10 cellular contexts compared by ENCODE assay signal in the genomic region with DNA sequence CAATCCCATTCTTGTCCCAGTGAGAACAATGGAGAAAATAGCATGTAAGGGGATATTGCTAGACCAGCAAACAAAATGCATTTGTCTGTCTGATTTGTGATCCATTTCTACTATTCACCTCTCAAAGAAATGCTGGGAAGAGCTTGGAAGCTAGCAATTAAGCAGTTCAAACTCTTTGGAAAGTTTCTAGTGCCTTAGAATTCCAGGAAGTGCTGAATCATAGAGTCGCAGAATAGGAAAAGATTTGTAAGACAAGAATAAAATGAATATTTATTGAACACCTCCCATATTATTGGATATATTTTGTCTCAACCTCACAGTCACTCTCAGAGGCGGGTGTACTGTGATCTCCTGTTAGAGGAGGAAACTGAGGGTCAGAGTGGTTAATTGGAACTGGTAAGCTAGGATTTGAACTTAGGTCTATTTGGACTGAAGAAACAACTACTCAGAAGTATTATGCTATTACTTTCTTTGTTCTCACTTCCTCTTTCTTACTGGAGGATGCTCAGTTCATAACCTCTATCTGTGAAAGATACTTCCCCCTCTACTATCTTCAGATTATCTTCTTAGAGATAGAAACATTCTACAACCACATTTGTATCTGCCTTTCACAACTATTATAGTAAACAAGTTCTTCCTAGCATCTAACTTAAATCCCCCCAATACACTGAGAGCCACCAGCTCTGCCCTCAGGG.
A peak's percentile ranks its signal among the peaks of the same experiment; 100 is the strongest.
DNase-seq lines count a peak whose midpoint lies in the region; ATAC-seq and TF ChIP-seq lines count a peak whose summit lies in the region.
"Had no signal": no experiment of that assay in that cellular context is flagged by ENCODE, and none has a peak within 500 bp of the region (broad histone marks: within the 10 kb centered on the region; RNA-seq: fewer than 3 reads in every experiment).

No MANE protein-coding gene starts in this region.

- POLR2A ChIA-PET in PC-9 (lab: Charles Lee; ENCODE audit: unreplicated experiment), result no interaction called here

- H4K20me1 ChIP-seq in PC-9 (ENCODE audit: insufficient read depth), result no peaks in the 10 kb centered on the region

- H3K4me3 ChIP-seq in gastroesophageal sphincter, result no peak overlapping the region
- H3K4me3 ChIP-seq in PC-9, result no peak overlapping the region

- H3K9me3 ChIP-seq in gastroesophageal sphincter (no peaks in the 10 kb centered on the region), PC-9 (ENCODE audit: insufficient read depth, low read depth) (no peaks in the 10 kb centered on the region)
- H3K9me3 ChIP-seq: neutrophil had no signal

- H3K4me1 ChIP-seq in gastroesophageal sphincter, result peaks cover 0 to 24% (median 0%) of the 10 kb centered on the region in 3 donors
- no peaks in the 10 kb centered on the region for H3K4me1 ChIP-seq in PC-9 (replicated peaks; ENCODE audit: insufficient read depth)

- H2AFZ ChIP-seq in PC-9, result no peak overlapping the region

- no peaks in the 10 kb centered on the region for H3K9me2 ChIP-seq in PC-9 (ENCODE audit: insufficient read depth)

- 64 to 65% methylated on average over 2 of the region's 2 CpGs for WGBS in gastroesophageal sphincter (ENCODE audit: low coverage in 1 of 2), 2 donors

- DNase-seq in pons (ENCODE audit: low spot score), result no peak
- DNase-seq in PC-9, result no peak
- no peak for DNase-seq in NCI-H2081 treated with DMSO at 0.1 percent for 48 hours (lab: John Stamatoyannopoulos, UW)
- no peak for DNase-seq in COLO668 (lab: John Stamatoyannopoulos, UW; ENCODE audit: unreplicated experiment)
- DNase-seq: DMS79 treated with DMSO at 0.1 percent for 48 hours had no signal

- no peaks in the 10 kb centered on the region for H3F3A ChIP-seq in PC-9 (ENCODE audit: insufficient read depth, low read depth)

- no peak for TF ChIP-seq EP300 in gastroesophageal sphincter (IDR thresholded peaks at IDR 0.05)

- CTCF ChIA-PET in PC-9 (lab: Charles Lee), result no interaction called here

- intact Hi-C loops in PC-9 (cut with micrococcal nuclease; ENCODE audit: unreplicated experiment), result loop anchor here (2.0 kb wide), 2 partner anchors 869 to 937 kb away; no protein-coding TSS in a partner anchor

- H3K79me2 ChIP-seq in PC-9 (ENCODE audit: low read depth), result no peaks in the 10 kb centered on the region

- no peaks in the 10 kb centered on the region for H3K27me3 ChIP-seq in gastroesophageal sphincter
- H3K27me3 ChIP-seq in PC-9 (ENCODE audit: insufficient read depth, low read depth), result no peaks in the 10 kb centered on the region
- H3K27me3 ChIP-seq: neutrophil had no signal

- no peak for TF ChIP-seq POLR2A in gastroesophageal sphincter (IDR thresholded peaks at IDR 0.05)

- H3K36me3 ChIP-seq in gastroesophageal sphincter, result no peaks in the 10 kb centered on the region
- no peaks in the 10 kb centered on the region for H3K36me3 ChIP-seq in PC-9 (ENCODE audit: low read depth)
- H3K36me3 ChIP-seq: neutrophil had no signal

- H3K27ac ChIP-seq in gastroesophageal sphincter, result peak overlapping the region in 3 of 4 donors; percentile 39 to 71 (median 69)
- no peak overlapping the region for H3K27ac ChIP-seq in PC-9
- H3K27ac ChIP-seq: neutrophil had no signal

- H3K4me2 ChIP-seq in PC-9, result no peak overlapping the region

- ATAC-seq in GM18502 (IDR thresholded peaks at IDR 0.05; ENCODE audit: poor library complexity, unreplicated experiment) (peak; percentile 84), GM21723 (IDR thresholded peaks at IDR 0.05; ENCODE audit: unreplicated experiment) (peak; percentile 86), HG03469 (IDR thresholded peaks at IDR 0.05; ENCODE audit: unreplicated experiment) (peak; percentile 80), gastroesophageal sphincter (no peak)

- no TSS peak for BruUV-seq in PC-9 (replicated peaks; lab: Mats Ljungman, UMichigan)

- TF ChIP-seq CTCF in gastroesophageal sphincter (IDR thresholded peaks at IDR 0.05) (no peak), PC-9 (conservative IDR thresholded peaks at IDR 0.05) (no peak)
